1 cellular context compared by ENCODE assay signal in the genomic region with DNA sequence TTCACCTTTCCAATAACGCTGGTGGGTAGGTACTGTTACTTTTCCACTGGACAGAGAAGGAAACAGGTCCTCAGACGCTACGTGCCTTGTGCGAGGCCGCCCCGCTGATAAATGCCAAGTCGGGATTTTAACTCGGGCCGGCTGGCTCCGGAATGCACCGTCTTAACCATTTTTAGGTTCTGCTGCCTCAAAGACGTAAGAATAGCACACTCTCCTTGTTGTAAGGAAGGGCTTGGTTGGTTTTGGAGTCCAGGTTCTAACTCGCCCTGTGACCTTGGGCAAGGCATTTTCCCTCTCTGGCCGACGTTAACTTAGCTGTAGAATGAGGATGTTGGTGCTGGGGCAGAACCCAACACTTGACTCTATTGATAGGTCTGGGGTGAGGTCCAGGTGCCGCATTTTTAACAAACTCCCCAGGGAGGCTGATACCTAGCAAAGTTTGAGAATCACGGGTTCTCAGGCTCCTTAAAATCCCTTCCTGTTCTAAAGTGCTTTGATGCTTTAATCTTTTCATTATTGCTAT.
TF ChIP-seq lines count a peak whose summit lies in the region.

No MANE protein-coding gene starts in this region.

TF ChIP-seq in K562, 482 proteins besides CTCF, POLR2A, EP300 and RAD21 (continued from another document and continues in another):
- TF ChIP-seq, protein P1, sequence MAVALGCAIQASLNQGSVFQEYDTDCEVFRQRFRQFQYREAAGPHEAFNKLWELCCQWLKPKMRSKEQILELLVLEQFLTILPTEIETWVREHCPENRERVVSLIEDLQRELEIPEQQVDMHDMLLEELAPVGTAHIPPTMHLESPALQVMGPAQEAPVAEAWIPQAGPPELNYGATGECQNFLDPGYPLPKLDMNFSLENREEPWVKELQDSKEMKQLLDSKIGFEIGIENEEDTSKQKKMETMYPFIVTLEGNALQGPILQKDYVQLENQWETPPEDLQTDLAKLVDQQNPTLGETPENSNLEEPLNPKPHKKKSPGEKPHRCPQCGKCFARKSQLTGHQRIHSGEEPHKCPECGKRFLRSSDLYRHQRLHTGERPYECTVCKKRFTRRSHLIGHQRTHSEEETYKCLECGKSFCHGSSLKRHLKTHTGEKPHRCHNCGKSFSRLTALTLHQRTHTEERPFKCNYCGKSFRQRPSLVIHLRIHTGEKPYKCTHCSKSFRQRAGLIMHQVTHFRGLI (CRISPR knock-in tag; IDR thresholded peaks at IDR 0.05) = no peak
- no peak for TF ChIP-seq AFF1 (IDR thresholded peaks at IDR 0.05; ENCODE audit: low read depth in 1 of 2, partially characterized antibody in 2 of 2)
- TF ChIP-seq NFXL1 (CRISPR knock-in tag; IDR thresholded peaks at IDR 0.05) = no peak
- no peak for TF ChIP-seq FOXM1 (IDR thresholded peaks at IDR 0.05; ENCODE audit: low read depth)
- no peak for TF ChIP-seq FOXM1 (CRISPR knock-in tag; IDR thresholded peaks at IDR 0.05; ENCODE audit: low read depth)
- no peak for TF ChIP-seq ARID4B (CRISPR knock-in tag; IDR thresholded peaks at IDR 0.05)
- TF ChIP-seq, protein P2, sequence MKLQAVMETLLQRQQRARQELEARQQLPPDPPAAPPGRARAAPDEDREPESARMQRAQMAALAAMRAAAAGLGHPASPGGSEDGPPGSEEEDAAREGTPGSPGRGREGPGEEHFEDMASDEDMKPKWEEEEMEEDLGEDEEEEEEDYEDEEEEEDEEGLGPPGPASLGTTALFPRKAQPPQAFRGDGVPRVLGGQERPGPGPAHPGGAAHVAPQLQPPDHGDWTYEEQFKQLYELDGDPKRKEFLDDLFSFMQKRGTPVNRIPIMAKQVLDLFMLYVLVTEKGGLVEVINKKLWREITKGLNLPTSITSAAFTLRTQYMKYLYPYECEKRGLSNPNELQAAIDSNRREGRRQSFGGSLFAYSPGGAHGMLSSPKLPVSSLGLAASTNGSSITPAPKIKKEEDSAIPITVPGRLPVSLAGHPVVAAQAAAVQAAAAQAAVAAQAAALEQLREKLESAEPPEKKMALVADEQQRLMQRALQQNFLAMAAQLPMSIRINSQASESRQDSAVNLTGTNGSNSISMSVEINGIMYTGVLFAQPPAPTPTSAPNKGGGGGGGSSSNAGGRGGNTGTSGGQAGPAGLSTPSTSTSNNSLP (IDR thresholded peaks at IDR 0.05; ENCODE audit: borderline replicate concordance, low read depth, low read length) = no peak
- TF ChIP-seq, protein P3, sequence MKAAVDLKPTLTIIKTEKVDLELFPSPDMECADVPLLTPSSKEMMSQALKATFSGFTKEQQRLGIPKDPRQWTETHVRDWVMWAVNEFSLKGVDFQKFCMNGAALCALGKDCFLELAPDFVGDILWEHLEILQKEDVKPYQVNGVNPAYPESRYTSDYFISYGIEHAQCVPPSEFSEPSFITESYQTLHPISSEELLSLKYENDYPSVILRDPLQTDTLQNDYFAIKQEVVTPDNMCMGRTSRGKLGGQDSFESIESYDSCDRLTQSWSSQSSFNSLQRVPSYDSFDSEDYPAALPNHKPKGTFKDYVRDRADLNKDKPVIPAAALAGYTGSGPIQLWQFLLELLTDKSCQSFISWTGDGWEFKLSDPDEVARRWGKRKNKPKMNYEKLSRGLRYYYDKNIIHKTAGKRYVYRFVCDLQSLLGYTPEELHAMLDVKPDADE (conservative IDR thresholded peaks at IDR 0.05; ENCODE audit: control insufficient read depth, low read depth, low read length) = no peak
- TF ChIP-seq NFE2L1 (tag; IDR thresholded peaks at IDR 0.05; ENCODE audit: borderline replicate concordance, low read depth) = no peak
- no peak for TF ChIP-seq ZNF184 (CRISPR knock-in tag; IDR thresholded peaks at IDR 0.05)
- no peak for TF ChIP-seq ATF6 (CRISPR knock-in tag; IDR thresholded peaks at IDR 0.05)
- TF ChIP-seq, protein P4, sequence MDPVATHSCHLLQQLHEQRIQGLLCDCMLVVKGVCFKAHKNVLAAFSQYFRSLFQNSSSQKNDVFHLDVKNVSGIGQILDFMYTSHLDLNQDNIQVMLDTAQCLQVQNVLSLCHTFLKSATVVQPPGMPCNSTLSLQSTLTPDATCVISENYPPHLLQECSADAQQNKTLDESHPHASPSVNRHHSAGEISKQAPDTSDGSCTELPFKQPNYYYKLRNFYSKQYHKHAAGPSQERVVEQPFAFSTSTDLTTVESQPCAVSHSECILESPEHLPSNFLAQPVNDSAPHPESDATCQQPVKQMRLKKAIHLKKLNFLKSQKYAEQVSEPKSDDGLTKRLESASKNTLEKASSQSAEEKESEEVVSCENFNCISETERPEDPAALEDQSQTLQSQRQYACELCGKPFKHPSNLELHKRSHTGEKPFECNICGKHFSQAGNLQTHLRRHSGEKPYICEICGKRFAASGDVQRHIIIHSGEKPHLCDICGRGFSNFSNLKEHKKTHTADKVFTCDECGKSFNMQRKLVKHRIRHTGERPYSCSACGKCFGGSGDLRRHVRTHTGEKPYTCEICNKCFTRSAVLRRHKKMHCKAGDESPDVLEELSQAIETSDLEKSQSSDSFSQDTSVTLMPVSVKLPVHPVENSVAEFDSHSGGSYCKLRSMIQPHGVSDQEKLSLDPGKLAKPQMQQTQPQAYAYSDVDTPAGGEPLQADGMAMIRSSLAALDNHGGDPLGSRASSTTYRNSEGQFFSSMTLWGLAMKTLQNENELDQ (CRISPR knock-in tag; IDR thresholded peaks at IDR 0.05; ENCODE audit: borderline replicate concordance) = no peak
- no peak for TF ChIP-seq PHF21A (IDR thresholded peaks at IDR 0.05; ENCODE audit: borderline replicate concordance, low read depth)
- no peak for TF ChIP-seq SIX5 (IDR thresholded peaks at IDR 0.05; ENCODE audit: borderline replicate concordance in 1 of 2, insufficient read depth in 1 of 2, low read depth in 1 of 2, low read length in 2 of 2)
- TF ChIP-seq, protein P5, sequence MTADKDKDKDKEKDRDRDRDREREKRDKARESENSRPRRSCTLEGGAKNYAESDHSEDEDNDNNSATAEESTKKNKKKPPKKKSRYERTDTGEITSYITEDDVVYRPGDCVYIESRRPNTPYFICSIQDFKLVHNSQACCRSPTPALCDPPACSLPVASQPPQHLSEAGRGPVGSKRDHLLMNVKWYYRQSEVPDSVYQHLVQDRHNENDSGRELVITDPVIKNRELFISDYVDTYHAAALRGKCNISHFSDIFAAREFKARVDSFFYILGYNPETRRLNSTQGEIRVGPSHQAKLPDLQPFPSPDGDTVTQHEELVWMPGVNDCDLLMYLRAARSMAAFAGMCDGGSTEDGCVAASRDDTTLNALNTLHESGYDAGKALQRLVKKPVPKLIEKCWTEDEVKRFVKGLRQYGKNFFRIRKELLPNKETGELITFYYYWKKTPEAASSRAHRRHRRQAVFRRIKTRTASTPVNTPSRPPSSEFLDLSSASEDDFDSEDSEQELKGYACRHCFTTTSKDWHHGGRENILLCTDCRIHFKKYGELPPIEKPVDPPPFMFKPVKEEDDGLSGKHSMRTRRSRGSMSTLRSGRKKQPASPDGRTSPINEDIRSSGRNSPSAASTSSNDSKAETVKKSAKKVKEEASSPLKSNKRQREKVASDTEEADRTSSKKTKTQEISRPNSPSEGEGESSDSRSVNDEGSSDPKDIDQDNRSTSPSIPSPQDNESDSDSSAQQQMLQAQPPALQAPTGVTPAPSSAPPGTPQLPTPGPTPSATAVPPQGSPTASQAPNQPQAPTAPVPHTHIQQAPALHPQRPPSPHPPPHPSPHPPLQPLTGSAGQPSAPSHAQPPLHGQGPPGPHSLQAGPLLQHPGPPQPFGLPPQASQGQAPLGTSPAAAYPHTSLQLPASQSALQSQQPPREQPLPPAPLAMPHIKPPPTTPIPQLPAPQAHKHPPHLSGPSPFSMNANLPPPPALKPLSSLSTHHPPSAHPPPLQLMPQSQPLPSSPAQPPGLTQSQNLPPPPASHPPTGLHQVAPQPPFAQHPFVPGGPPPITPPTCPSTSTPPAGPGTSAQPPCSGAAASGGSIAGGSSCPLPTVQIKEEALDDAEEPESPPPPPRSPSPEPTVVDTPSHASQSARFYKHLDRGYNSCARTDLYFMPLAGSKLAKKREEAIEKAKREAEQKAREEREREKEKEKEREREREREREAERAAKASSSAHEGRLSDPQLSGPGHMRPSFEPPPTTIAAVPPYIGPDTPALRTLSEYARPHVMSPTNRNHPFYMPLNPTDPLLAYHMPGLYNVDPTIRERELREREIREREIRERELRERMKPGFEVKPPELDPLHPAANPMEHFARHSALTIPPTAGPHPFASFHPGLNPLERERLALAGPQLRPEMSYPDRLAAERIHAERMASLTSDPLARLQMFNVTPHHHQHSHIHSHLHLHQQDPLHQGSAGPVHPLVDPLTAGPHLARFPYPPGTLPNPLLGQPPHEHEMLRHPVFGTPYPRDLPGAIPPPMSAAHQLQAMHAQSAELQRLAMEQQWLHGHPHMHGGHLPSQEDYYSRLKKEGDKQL (CRISPR knock-in tag; IDR thresholded peaks at IDR 0.05; ENCODE audit: borderline replicate concordance) = no peak
